In the genomic region with DNA sequence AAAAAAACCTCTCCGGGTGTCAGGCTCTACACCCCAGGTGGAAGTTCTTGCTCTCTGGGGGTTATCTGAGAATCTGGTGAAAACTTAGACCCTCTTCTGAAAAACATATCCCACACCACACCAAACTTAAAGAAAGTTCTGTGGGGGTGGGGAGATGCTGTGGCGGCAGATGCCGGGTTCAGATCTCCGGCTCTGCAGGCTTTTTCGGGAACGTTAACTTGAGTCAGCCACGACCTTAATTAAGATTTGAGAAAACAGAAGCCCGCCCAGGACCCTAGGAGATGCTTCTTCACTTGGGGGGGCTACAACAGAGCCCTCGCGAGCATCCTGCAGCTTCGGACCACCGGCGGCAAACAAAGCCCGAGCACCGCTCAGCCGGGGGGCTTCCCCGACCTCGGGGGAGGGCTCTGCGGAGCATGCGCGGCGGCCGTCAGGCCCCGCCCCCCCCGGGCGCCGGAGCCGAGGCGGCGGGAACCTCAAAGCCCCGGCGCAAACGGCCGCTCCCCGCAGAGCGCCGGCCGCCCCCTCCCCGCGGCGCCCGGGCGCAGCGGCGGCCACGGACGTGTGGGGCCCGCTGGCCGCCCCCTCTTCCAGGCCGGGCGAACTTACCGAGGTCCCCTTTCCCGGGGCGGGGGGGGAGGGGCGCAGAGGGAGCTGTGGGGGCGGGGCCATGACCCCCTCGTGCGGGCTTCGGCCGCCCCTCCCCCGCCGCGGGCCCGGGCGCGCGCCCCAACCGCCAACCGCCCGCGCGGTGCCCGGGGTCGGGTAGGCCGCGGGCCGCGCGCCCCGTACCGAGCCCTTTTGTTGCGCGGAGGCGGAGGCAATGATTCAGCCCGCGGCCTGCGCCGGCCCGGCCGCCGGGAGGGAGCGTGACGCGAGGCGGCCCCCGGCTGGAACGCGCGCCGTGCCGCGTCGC, we compare ENCODE assay signal across 8 cellular contexts. TPM values are rescaled to one million over a fixed set of nuclear protein-coding genes. Genes with fewer than 3 reads are reported as not detected.
DNase-seq lines count a peak whose midpoint lies in the region; ATAC-seq, FAIRE-seq and TF ChIP-seq lines count a peak whose summit lies in the region.

No MANE protein-coding gene starts in this region.

- peak; percentile 54; the same call in 1 of the 2 replicates for TF ChIP-seq POLR2A in GM12892 (IDR thresholded peaks at IDR 0.05; ENCODE audit: low read depth, low read length)
- TF ChIP-seq POLR2A in esophagus muscularis mucosa (IDR thresholded peaks at IDR 0.05; ENCODE audit: low read depth): no peak

- H3K27me3 ChIP-seq in esophagus muscularis mucosa (no peaks in the 10 kb centered on the region), stomach smooth muscle (ENCODE audit: control insufficient read depth in 1 of 2, insufficient read depth in 2 of 2, low read length in 2 of 2) (no peaks in the 10 kb centered on the region)

- peak overlapping the region; percentile 68 to 94 (median 76) for H3K4me3 ChIP-seq in esophagus muscularis mucosa
- H3K4me3 ChIP-seq in stomach smooth muscle (ENCODE audit: low read length in 2 of 2): peak overlapping the region; percentile 78 to 79

- peaks cover 46% of the 10 kb centered on the region for H3K4me1 Mint-ChIP-seq in activated T-cell treated with anti-CD3 and anti-CD28 coated beads, Interleukin-2, amount 50 U/mL, for 4 hours (ENCODE audit: low read depth)
- H3K4me1 Mint-ChIP-seq in natural killer cell: peaks cover 23 to 52% of the 10 kb centered on the region in 2 donors

- ATAC-seq in HG02610 (IDR thresholded peaks at IDR 0.05; ENCODE audit: unreplicated experiment) (peak; percentile 30), natural killer cell (peak; percentile 31 to 43 (median 41)), GM18861 (IDR thresholded peaks at IDR 0.05; ENCODE audit: unreplicated experiment) (no peak)
- ATAC-seq in activated T-cell treated with anti-CD3 and anti-CD28 coated beads, Interleukin-2, amount 50 U/mL, for 4 hours: peak; percentile 58 to 60

- H3K36me3 Mint-ChIP-seq in activated T-cell treated with anti-CD3 and anti-CD28 coated beads, Interleukin-2, amount 50 U/mL, for 4 hours (ENCODE audit: insufficient read depth): peaks cover 10% of the 10 kb centered on the region
- H3K36me3 Mint-ChIP-seq in natural killer cell: no peaks in the 10 kb centered on the region

- H3K9ac ChIP-seq in stomach smooth muscle (ENCODE audit: low read length in 2 of 2): peak overlapping the region; percentile 69 to 77

- DNase-seq in GM12892 (ENCODE audit: insufficient read length) (peak; percentile 80), NCI-H345 (lab: John Stamatoyannopoulos, UW) (peak; percentile 74), esophagus muscularis mucosa (ENCODE audit: extremely low spot score) (no peak), natural killer cell (peak; percentile 49)
- peak; percentile 57 for DNase-seq in activated T-cell treated with anti-CD3 and anti-CD28 coated beads, Interleukin-2, amount 50 U/mL, for 4 hours

- peaks cover 18 to 38% (median 31%) of the 10 kb centered on the region in 4 donors for H3K4me1 ChIP-seq in esophagus muscularis mucosa
- H3K4me1 ChIP-seq in stomach smooth muscle (ENCODE audit: control insufficient read depth, insufficient read depth, low read length): peaks cover 18% of the 10 kb centered on the region

- peak overlapping the region; percentile 64 to 68 for H3K27ac Mint-ChIP-seq in natural killer cell

- H3K9me3 ChIP-seq in esophagus muscularis mucosa (no peaks in the 10 kb centered on the region), stomach smooth muscle (ENCODE audit: control insufficient read depth in 2 of 2, low read length in 2 of 2) (no peaks in the 10 kb centered on the region)

- 3% methylated on average over 10 of the region's 103 CpGs for WGBS in esophagus muscularis mucosa

- no peaks in the 10 kb centered on the region for H3K27me3 Mint-ChIP-seq in activated T-cell treated with anti-CD3 and anti-CD28 coated beads, Interleukin-2, amount 50 U/mL, for 4 hours (ENCODE audit: low read depth)
- H3K27me3 Mint-ChIP-seq in natural killer cell (ENCODE audit: low read depth in 2 of 2): peaks cover 5 to 13% of the 10 kb centered on the region in 2 donors

- TF ChIP-seq CTCF in esophagus muscularis mucosa (IDR thresholded peaks at IDR 0.05): no peak
- no peak for TF ChIP-seq CTCF in natural killer cell (IDR thresholded peaks at IDR 0.05)

- H3K4me3 Mint-ChIP-seq in activated T-cell treated with anti-CD3 and anti-CD28 coated beads, Interleukin-2, amount 50 U/mL, for 4 hours: peak overlapping the region; percentile 80
- peak overlapping the region; percentile 77 for H3K4me3 Mint-ChIP-seq in natural killer cell

- no peaks in the 10 kb centered on the region for H3K9me3 Mint-ChIP-seq in activated T-cell treated with anti-CD3 and anti-CD28 coated beads, Interleukin-2, amount 50 U/mL, for 4 hours
- no peaks in the 10 kb centered on the region for H3K9me3 Mint-ChIP-seq in natural killer cell

- intact Hi-C loops in esophagus muscularis mucosa (cut with DNase I): no loop called here
- intact Hi-C loops in natural killer cell (cut with micrococcal nuclease): no loop called here

- no peak for TF ChIP-seq EP300 in esophagus muscularis mucosa (IDR thresholded peaks at IDR 0.05)

- FAIRE-seq in GM12892 (lab: Jason Lieb, UNC): no peak

- H3K27ac ChIP-seq in esophagus muscularis mucosa (replicated peaks in 1 of 4) (peak overlapping the region; percentile 84 to 89 (median 86)), stomach smooth muscle (ENCODE audit: low read length) (peak overlapping the region; percentile 46)

- H3K36me3 ChIP-seq in esophagus muscularis mucosa: peaks cover 0 to 22% (median 11%) of the 10 kb centered on the region in 4 donors
- H3K36me3 ChIP-seq in stomach smooth muscle (ENCODE audit: control insufficient read depth in 2 of 2, insufficient read depth in 2 of 2, low read length in 2 of 2): peaks cover 0 to 4% of the 10 kb centered on the region in 2 donors

RNA-seq across cellular contexts. Expression of gene RCC2, which starts 2.0 kb away (rescaled TPM):
- polyA plus RNA-seq in GM12892 (2012; ENCODE audit: missing spikeins): 57.2 TPM
- total RNA-seq in activated T-cell treated with anti-CD3 and anti-CD28 coated beads, Interleukin-2, amount 50 U/mL, for 4 hours: 100 to 1,000 TPM; 114 to 130 (median 122) TPM
- total RNA-seq in esophagus muscularis mucosa: 10 to 100 TPM; 12.0 to 22.6 (median 20.5) TPM
- 10 to 100 TPM; 55.2 to 76.8 (median 73.2) TPM for total RNA-seq in natural killer cell
